In genomic region chr18:45365835-45366234, GRCh38 we compare ENCODE assay signal across 25 cellular contexts.
A peak's percentile ranks its signal among the peaks of the same experiment; 100 is the strongest.
DNase-seq lines count a peak whose midpoint lies in the region; ATAC-seq, FAIRE-seq and TF ChIP-seq lines count a peak whose summit lies in the region.
"Had no signal": no experiment of that assay in that cellular context is flagged by ENCODE, and none has a peak within 500 bp of the region (broad histone marks: within the 10 kb centered on the region; RNA-seq: fewer than 3 reads in every experiment).

No MANE protein-coding gene starts in this region.

- H3K4me1 ChIP-seq in GM23338 (ENCODE audit: insufficient read depth) = no peaks in the 10 kb centered on the region; the same call in 1 of the 2 replicates
- peaks cover 7% of the 10 kb centered on the region for H3K4me1 ChIP-seq in astrocyte (ENCODE audit: insufficient read depth, low read length)
- peaks cover 2 to 6% of the 10 kb centered on the region in 2 experiments for H3K4me1 ChIP-seq in trophoblast cell (ENCODE audit: control insufficient read depth in 1 of 2, insufficient read depth in 2 of 2, low read length in 2 of 2)

- no peak overlapping the region for H4K8ac ChIP-seq in trophoblast cell (ENCODE audit: low read depth, low read length)

- H3K9ac ChIP-seq in astrocyte (ENCODE audit: low read length) = no peak overlapping the region
- no peak overlapping the region for H3K9ac ChIP-seq in trophoblast cell (ENCODE audit: low read length)

- no peaks in the 10 kb centered on the region for H3K79me2 ChIP-seq in GM23338 (replicated peaks; ENCODE audit: insufficient read depth)
- H3K79me2 ChIP-seq in astrocyte (ENCODE audit: insufficient read depth, low read length) = no peaks in the 10 kb centered on the region
- H3K79me2 ChIP-seq in trophoblast cell (ENCODE audit: control insufficient read depth, insufficient read depth, low read length, poor library complexity) = no peaks in the 10 kb centered on the region

- ATAC-seq in GM23338 (no peak), GM21737 (IDR thresholded peaks at IDR 0.05; ENCODE audit: unreplicated experiment) (no peak), T-cell (replicated peaks in 1 of 4) (no peak)
- ATAC-seq: activated CD8-positive, alpha-beta T cell treated with anti-CD3 and anti-CD28 coated beads, Interleukin-2, amount 10 ng/mL, durations not matched to agents 7 days and 5 days; stimulated activated memory B cell treated with anti-CD40 and anti-IgM and Interleukin-4, amounts not matched to agents 10 μg/mL and 1 μg/mL and 100 μg/mL, for 72 hours had no signal

- FAIRE-seq in astrocyte (lab: Jason Lieb, UNC) = no peak
- FAIRE-seq: RCC 7860 had no signal

- H2AFZ ChIP-seq in GM23338 (peak overlapping the region; percentile 66; the same call in 1 of the 2 replicates), astrocyte (ENCODE audit: low read depth, low read length) (no peak overlapping the region), trophoblast cell (ENCODE audit: insufficient read depth, low read length, poor library complexity) (no peak overlapping the region)

- H4K91ac ChIP-seq in trophoblast cell (ENCODE audit: low read depth, low read length) = no peak overlapping the region

- H3K14ac ChIP-seq in trophoblast cell (ENCODE audit: low read length) = no peak overlapping the region

- H3K27ac Mint-ChIP-seq in GM23338 (no peak overlapping the region), astrocyte (ENCODE audit: unreplicated experiment) (no peak overlapping the region), T-cell (no peak overlapping the region)
- H3K27ac Mint-ChIP-seq: activated CD8-positive, alpha-beta T cell treated with anti-CD3 and anti-CD28 coated beads, Interleukin-2, amount 10 ng/mL, durations not matched to agents 7 days and 5 days; activated T-helper 2 cell treated with anti-CD3 and anti-CD28 coated beads, Interferon-gamma antibody, Interleukin-2, Interleukin-4, amounts not matched to agents 10 μg/mL and 5 μg/mL and 100 μg/mL, durations not matched to agents 14 hours and 24 hours and 36 hours; memory B cell; nephron progenitor cell; stimulated activated memory B cell treated with anti-CD40 and anti-IgM and Interleukin-4, amounts not matched to agents 10 μg/mL and 1 μg/mL and 100 μg/mL, for 72 hours had no signal

- H3K27me3 ChIP-seq in GM23338 (ENCODE audit: insufficient read depth) (no peaks in the 10 kb centered on the region), astrocyte (ENCODE audit: insufficient read depth, low read length) (no peaks in the 10 kb centered on the region), trophoblast cell (ENCODE audit: insufficient read depth, low read length) (no peaks in the 10 kb centered on the region)

- H3K18ac ChIP-seq in trophoblast cell (ENCODE audit: low read length) = no peak overlapping the region

- H3K4ac ChIP-seq in trophoblast cell (ENCODE audit: low read depth, low read length) = no peak overlapping the region

- no peaks in the 10 kb centered on the region for H3K9me3 ChIP-seq in astrocyte (ENCODE audit: insufficient read depth, low read depth, low read length)
- peaks cover 2% of the 10 kb centered on the region for H3K9me3 ChIP-seq in trophoblast cell (ENCODE audit: insufficient read depth, low read depth, low read length)

- H3K27ac ChIP-seq in GM23338 (ENCODE audit: low read depth) (no peak overlapping the region), astrocyte (ENCODE audit: low read depth, low read length) (no peak overlapping the region), trophoblast cell (ENCODE audit: low read depth, low read length) (no peak overlapping the region)
- H3K27ac ChIP-seq: WERI-Rb-1 had no signal

- no peak overlapping the region for H2BK120ac ChIP-seq in trophoblast cell (ENCODE audit: insufficient read depth, low read length, poor library complexity)

- H3K4me1 Mint-ChIP-seq in GM23338 (peaks cover 20% of the 10 kb centered on the region), astrocyte (ENCODE audit: low read depth, unreplicated experiment) (peaks cover 5% of the 10 kb centered on the region), T-cell (no peaks in the 10 kb centered on the region)

- no peak overlapping the region for H2BK12ac ChIP-seq in trophoblast cell (ENCODE audit: low read length)

- no peaks in the 10 kb centered on the region for H3K9me2 ChIP-seq in GM23338 (ENCODE audit: insufficient read depth)

- no peaks in the 10 kb centered on the region for H4K20me1 ChIP-seq in GM23338 (replicated peaks; ENCODE audit: insufficient read depth)
- no peaks in the 10 kb centered on the region for H4K20me1 ChIP-seq in astrocyte (ENCODE audit: insufficient read depth, low read length)

- H3K4me3 Mint-ChIP-seq in GM23338 = no peak overlapping the region
- H3K4me3 Mint-ChIP-seq in astrocyte (ENCODE audit: unreplicated experiment) = no peak overlapping the region
- no peak overlapping the region for H3K4me3 Mint-ChIP-seq in T-cell
- H3K4me3 Mint-ChIP-seq: activated CD8-positive, alpha-beta T cell treated with anti-CD3 and anti-CD28 coated beads, Interleukin-2, amount 10 ng/mL, durations not matched to agents 7 days and 5 days; memory B cell; nephron progenitor cell; stimulated activated memory B cell treated with anti-CD40 and anti-IgM and Interleukin-4, amounts not matched to agents 10 μg/mL and 1 μg/mL and 100 μg/mL, for 72 hours had no signal

- CTCF ChIA-PET in T-cell (lab: Charles Lee) = interaction anchor here in 1 of 2 donors (0.7 kb wide), 1 partner anchor 132 kb away, joined by 3 read pairs; no protein-coding TSS in a partner anchor

- no peaks in the 10 kb centered on the region for H3K27me3 Mint-ChIP-seq in GM23338 (ENCODE audit: insufficient read depth, low read depth, poor library complexity)
- peaks cover 35% of the 10 kb centered on the region for H3K27me3 Mint-ChIP-seq in astrocyte (ENCODE audit: low read depth, unreplicated experiment)
- H3K27me3 Mint-ChIP-seq in T-cell = peaks cover 12 to 17% of the 10 kb centered on the region in 2 donors

- H3K4me2 ChIP-seq in GM23338 (no peak overlapping the region), astrocyte (ENCODE audit: low read length) (no peak overlapping the region), trophoblast cell (ENCODE audit: low read length) (no peak overlapping the region)

- no peak overlapping the region for H3K4me3 ChIP-seq in AG09309 (ENCODE audit: control insufficient read depth, low read depth, low read length)
- no peak overlapping the region for H3K4me3 ChIP-seq in GM23338
- no peak overlapping the region for H3K4me3 ChIP-seq in astrocyte (ENCODE audit: insufficient read depth, low read depth, low read length)
- H3K4me3 ChIP-seq in trophoblast cell (ENCODE audit: low read depth, low read length) = no peak overlapping the region

- H3F3A ChIP-seq in GM23338 (replicated peaks; ENCODE audit: low read depth) = no peaks in the 10 kb centered on the region

- H3K23ac ChIP-seq in trophoblast cell (ENCODE audit: low read length) = no peak overlapping the region

- POLR2A ChIA-PET in T-cell (lab: Charles Lee) = no interaction called here

- no peaks in the 10 kb centered on the region for H3K9me3 Mint-ChIP-seq in GM23338
- H3K9me3 Mint-ChIP-seq in astrocyte (ENCODE audit: unreplicated experiment) = no peaks in the 10 kb centered on the region
- no peaks in the 10 kb centered on the region for H3K9me3 Mint-ChIP-seq in T-cell
- H3K9me3 Mint-ChIP-seq: activated T-helper 2 cell treated with anti-CD3 and anti-CD28 coated beads, Interferon-gamma antibody, Interleukin-2, Interleukin-4, amounts not matched to agents 10 μg/mL and 5 μg/mL and 100 μg/mL, durations not matched to agents 14 hours and 24 hours and 36 hours; memory B cell; nephron progenitor cell; stimulated activated memory B cell treated with anti-CD40 and anti-IgM and Interleukin-4, amounts not matched to agents 10 μg/mL and 1 μg/mL and 100 μg/mL, for 72 hours had no signal

- H3K36me3 Mint-ChIP-seq in GM23338 (ENCODE audit: low read depth) = no peaks in the 10 kb centered on the region
- H3K36me3 Mint-ChIP-seq in astrocyte (ENCODE audit: low read depth, unreplicated experiment) = no peaks in the 10 kb centered on the region
- H3K36me3 Mint-ChIP-seq in T-cell = no peaks in the 10 kb centered on the region
- H3K36me3 Mint-ChIP-seq: memory B cell; stimulated activated memory B cell treated with anti-CD40 and anti-IgM and Interleukin-4, amounts not matched to agents 10 μg/mL and 1 μg/mL and 100 μg/mL, for 72 hours had no signal

- H3K36me3 ChIP-seq in GM23338 (ENCODE audit: insufficient read depth) (no peaks in the 10 kb centered on the region), astrocyte (ENCODE audit: insufficient read depth, low read length) (no peaks in the 10 kb centered on the region), trophoblast cell (ENCODE audit: control insufficient read depth in 1 of 2, insufficient read depth in 2 of 2, low read length in 2 of 2) (no peaks in the 10 kb centered on the region)
- H3K36me3 ChIP-seq: WERI-Rb-1 had no signal

- no peak overlapping the region for H2AK5ac ChIP-seq in trophoblast cell (ENCODE audit: low read length)

- H3K79me1 ChIP-seq in trophoblast cell (ENCODE audit: low read length) = peaks cover 2% of the 10 kb centered on the region

- H2BK5ac ChIP-seq in trophoblast cell (ENCODE audit: low read depth, low read length, poor library complexity) = no peak overlapping the region

- WGBS in trophoblast cell (ENCODE audit: extremely low coverage, insufficient coverage, insufficient read length) = no CpG with 5 or more reads among the region's 3 CpGs

- TF ChIP-seq CTCF in AG09309 (IDR thresholded peaks at IDR 0.05; ENCODE audit: control insufficient read depth, insufficient read depth, low read depth, low read length, missing control alignments) (no peak), GM23338 (conservative IDR thresholded peaks at IDR 0.05; ENCODE audit: low read depth in 2 of 2) (no peak), astrocyte (IDR thresholded peaks at IDR 0.05; ENCODE audit: insufficient read depth, low read depth, low read length) (no peak)

- no peak overlapping the region for H4K12ac ChIP-seq in trophoblast cell (ENCODE audit: low read depth, low read length)

- DNase-seq in AG09309 (ENCODE audit: low read depth) = peak; percentile 62
- no peak for DNase-seq in GM23338 (ENCODE audit: low spot score)
- peak; percentile 58 for DNase-seq in astrocyte (ENCODE audit: low read depth)
- peak; percentile 35 to 63 for DNase-seq in trophoblast cell
- no peak for DNase-seq in stimulated activated CD4-positive, alpha-beta T cell treated with anti-CD3 and anti-CD28 coated beads, Interleukin-4, amount 100 ng/mL, for 24 hours
- no peak for DNase-seq in RKO (ENCODE audit: low spot score)
- DNase-seq in T-cell = no peak
- DNase-seq: activated CD4-positive, alpha-beta T cell treated with anti-CD3 and anti-CD28 coated beads for 4 hours; activated CD8-positive, alpha-beta T cell treated with anti-CD3 and anti-CD28 coated beads, Interleukin-2, amount 10 ng/mL, durations not matched to agents 7 days and 5 days; activated naive CD4-positive, alpha-beta T cell treated with anti-CD3 and anti-CD28 coated beads, Interleukin-2, amount 50 U/mL, for 16 hours; amniotic stem cell; C1 segment of cervical spinal cord; COR-L47; Kasumi-1; MV-4-11; NCI-H1930; NCI-H526; nephron progenitor cell; stimulated activated CD4-positive, alpha-beta T cell treated with anti-CD3 and anti-CD28 coated beads, Interleukin-15, amount 100 ng/mL, for 24 hours; WERI-Rb-1 had no signal

TF ChIP-seq in GM23338, 12 proteins besides CTCF, POLR2A, EP300 and RAD21:
- no peak for TF ChIP-seq STAT1 (IDR thresholded peaks at IDR 0.05; ENCODE audit: unreplicated experiment)

Comparison
In these comparisons a context has a peak if more than half of its experiments do, and no peak if none do; other contexts are left out.
1. DNase-seq: peak in AG09309 (single experiment), astrocyte (single experiment) and trophoblast cell (2 of 2); none in GM23338 (single experiment), stimulated activated CD4-positive, alpha-beta T cell treated with anti-CD3 and anti-CD28 coated beads, Interleukin-4, amount 100 ng/mL, for 24 hours (single experiment), RKO (single experiment) and T-cell (0 of 34).